ENCODE assay signal across 1 cellular context in genomic region chr2:64626146-64626809, GRCh38.
TF ChIP-seq lines count a peak whose summit lies in the region.

No MANE protein-coding gene starts in this region.

TF ChIP-seq in H1, 55 proteins besides CTCF, POLR2A, EP300 and RAD21 (continued from another document):
- no peak for TF ChIP-seq CHD7 (IDR thresholded peaks at IDR 0.05; ENCODE audit: insufficient replicate concordance, low read length)
- TF ChIP-seq TCF12 (IDR thresholded peaks at IDR 0.05; ENCODE audit: low read depth, low read length): no peak
- no peak for TF ChIP-seq CEBPB (IDR thresholded peaks at IDR 0.05; ENCODE audit: low read depth, low read length)
- no peak for TF ChIP-seq ATF3 (IDR thresholded peaks at IDR 0.05; ENCODE audit: insufficient read depth, low read depth, low read length)
- no peak for TF ChIP-seq KDM4A (IDR thresholded peaks at IDR 0.05; ENCODE audit: low read depth, low read length, severe bottlenecking)
- TF ChIP-seq PHF8 (conservative IDR thresholded peaks at IDR 0.05; ENCODE audit: low read depth, low read length): no peak
- no peak for TF ChIP-seq JUND (IDR thresholded peaks at IDR 0.05; ENCODE audit: low read length)
- TF ChIP-seq USF2 (IDR thresholded peaks at IDR 0.05; ENCODE audit: low read length): no peak
- TF ChIP-seq FOSL1 (IDR thresholded peaks at IDR 0.05; ENCODE audit: insufficient read depth, low read depth, low read length): no peak
- no peak for TF ChIP-seq HDAC2 (IDR thresholded peaks at IDR 0.05; ENCODE audit: borderline replicate concordance in 1 of 2, low read depth in 2 of 2, low read length in 2 of 2)
